ENCODE assay signal across 26 cellular contexts in genomic region chr16:82082097-82082496, GRCh38. TPM values are rescaled to one million over a fixed set of nuclear protein-coding genes. Genes with fewer than 3 reads are reported as not detected.
"Had no signal": no experiment of that assay in that cellular context is flagged by ENCODE, and none has a peak within 500 bp of the region (broad histone marks: within the 10 kb centered on the region; RNA-seq: fewer than 3 reads in every experiment).

No MANE protein-coding gene starts in this region.

- H3K27ac Mint-ChIP-seq: mesothelial cell of epicardium; naive B cell; natural killer cell treated with Interleukin-12 subunit alpha and Interleukin-12 subunit beta and Interleukin-15 and Interleukin-18, amount 100 ng/mL, for 72 hours; neural progenitor cell; progenitor cell of endocrine pancreas; stimulated activated effector memory CD8-positive, alpha-beta T cell treated with anti-CD3 and anti-CD28 coated beads, Interleukin-12 subunit alpha, Interleukin-12 subunit beta, amount 100 ng/mL, for 72 hours had no signal

- H3K27me3 Mint-ChIP-seq: progenitor cell of endocrine pancreas had no signal

- H3K4me3 Mint-ChIP-seq: mesothelial cell of epicardium; naive B cell; natural killer cell treated with Interleukin-12 subunit alpha and Interleukin-12 subunit beta and Interleukin-15 and Interleukin-18, amount 100 ng/mL, for 72 hours; neural progenitor cell; stimulated activated effector memory CD8-positive, alpha-beta T cell treated with anti-CD3 and anti-CD28 coated beads, Interleukin-12 subunit alpha, Interleukin-12 subunit beta, amount 100 ng/mL, for 72 hours had no signal

- H3K27me3 ChIP-seq: gastroesophageal sphincter, neural progenitor cell, stomach, thyroid gland, vagina had no signal

- H2AFZ ChIP-seq: neural progenitor cell, parathyroid adenoma had no signal

- H3K4me3 ChIP-seq: dorsolateral prefrontal cortex, gastroesophageal sphincter, heart left ventricle, lung, mucosa of descending colon, neural progenitor cell, stomach, thyroid gland, vagina had no signal

- ATAC-seq: gastroesophageal sphincter, heart left ventricle, left ventricle myocardium superior, sciatic nerve had no signal

- H3K36me3 Mint-ChIP-seq: stimulated activated effector memory CD8-positive, alpha-beta T cell treated with anti-CD3 and anti-CD28 coated beads, Interleukin-12 subunit alpha, Interleukin-12 subunit beta, amount 100 ng/mL, for 72 hours had no signal

- H3K4me1 Mint-ChIP-seq: mesothelial cell of epicardium, naive B cell, neural progenitor cell had no signal

- DNase-seq: dorsolateral prefrontal cortex; effector CD4-positive, alpha-beta T cell; heart left ventricle; hippocampal formation; left colon; left ventricle myocardium superior; naive B cell; stimulated activated CD4-positive, alpha-beta T cell treated with anti-CD3 and anti-CD28 coated beads, Interleukin-2, amount 100 ng/mL, for 24 hours; stimulated activated CD4-positive, alpha-beta T cell treated with anti-CD3 and anti-CD28 coated beads, Interleukin-4, amount 100 ng/mL, for 24 hours; stimulated activated naive CD4-positive, alpha-beta T cell treated with Interleukin-2 at 50 U/mL for 16 hours; stomach; thyroid gland; trophoblast cell had no signal

- H3K9me3 ChIP-seq: mucosa of descending colon, thyroid gland, vagina had no signal

- H3K4me1 ChIP-seq: gastroesophageal sphincter, heart left ventricle, neural progenitor cell, parathyroid adenoma, thyroid gland, vagina had no signal

- H3K4me2 ChIP-seq: neural progenitor cell had no signal

- H3K79me2 ChIP-seq: parathyroid adenoma had no signal

- H3K27ac ChIP-seq: dorsolateral prefrontal cortex, gastroesophageal sphincter, heart left ventricle, neural progenitor cell, parathyroid adenoma, stomach, thyroid gland, vagina had no signal

- H3K9ac ChIP-seq: neural progenitor cell, parathyroid adenoma had no signal

- H3K36me3 ChIP-seq: gastroesophageal sphincter, heart left ventricle, neural progenitor cell, stomach, thyroid gland, vagina had no signal

RNA-seq across cellular contexts. Expression of gene HSD17B2, which starts 47.0 kb away (rescaled TPM):
- total RNA-seq: heart left ventricle; left ventricle myocardium superior; natural killer cell treated with Interleukin-12 subunit alpha and Interleukin-12 subunit beta and Interleukin-15 and Interleukin-18, amount 100 ng/mL, for 72 hours; osteoblast; sciatic nerve; subcutaneous adipose tissue; thyroid gland had no signal
